Comparison of ENCODE assay signal across 9 cellular contexts in genomic region chr20:44186674-44187053, GRCh38. TPM values are rescaled to one million over a fixed set of nuclear protein-coding genes. Genes with fewer than 3 reads are reported as not detected.
DNase-seq lines count a peak whose midpoint lies in the region.
"Had no signal": no experiment of that assay in that cellular context is flagged by ENCODE, and none has a peak within 500 bp of the region (broad histone marks: within the 10 kb centered on the region; RNA-seq: fewer than 3 reads in every experiment).

No MANE protein-coding gene starts in this region.

- H4K5ac ChIP-seq in mesendoderm (ENCODE audit: low read length): no peak overlapping the region

- H3K79me2 ChIP-seq in mesendoderm (ENCODE audit: control insufficient read depth, insufficient read depth, low read length): no peaks in the 10 kb centered on the region

- H3K4me2 ChIP-seq in mesendoderm (ENCODE audit: low read length): peak overlapping the region; percentile 64

- H3K9me3 ChIP-seq in MG63 (no peaks in the 10 kb centered on the region), duodenal mucosa (ENCODE audit: control insufficient read depth in 1 of 2, low read length in 2 of 2) (no peaks in the 10 kb centered on the region), subcutaneous abdominal adipose tissue (ENCODE audit: control insufficient read depth in 5 of 5, low read length in 5 of 5) (no peaks in the 10 kb centered on the region)

- H3K23ac ChIP-seq in mesendoderm (ENCODE audit: low read length): no peak overlapping the region

- peaks cover 3% of the 10 kb centered on the region for H3K79me1 ChIP-seq in mesendoderm (ENCODE audit: low read length)

- no peak overlapping the region for H4K8ac ChIP-seq in mesendoderm (ENCODE audit: low read depth, low read length)

- H3K27me3 ChIP-seq in MG63: no peaks in the 10 kb centered on the region
- H3K27me3 ChIP-seq in duodenal mucosa (ENCODE audit: control insufficient read depth in 1 of 2, insufficient read depth in 2 of 2, low read length in 2 of 2): peaks cover 4 to 6% of the 10 kb centered on the region in 2 donors
- H3K27me3 ChIP-seq in mesendoderm (ENCODE audit: insufficient read depth, low read length, poor library complexity): no peaks in the 10 kb centered on the region
- peaks cover 3 to 23% (median 11%) of the 10 kb centered on the region in 5 donors for H3K27me3 ChIP-seq in subcutaneous abdominal adipose tissue (ENCODE audit: control insufficient read depth in 5 of 5, insufficient read depth in 4 of 5, low read length in 5 of 5)

- H3K4ac ChIP-seq in mesendoderm (ENCODE audit: low read depth, low read length): peak overlapping the region; percentile 65

- no peak overlapping the region for H2BK15ac ChIP-seq in mesendoderm (replicated peaks; ENCODE audit: low read depth)

- H2AK5ac ChIP-seq in mesendoderm (ENCODE audit: low read length): no peak overlapping the region

- H2BK120ac ChIP-seq in mesendoderm (ENCODE audit: low read depth, low read length): no peak overlapping the region

- H3K27ac ChIP-seq in duodenal mucosa (ENCODE audit: low read depth, low read length): peak overlapping the region; percentile 13
- H3K27ac ChIP-seq in mesendoderm (ENCODE audit: low read depth, low read length): peak overlapping the region; percentile 89
- H3K27ac ChIP-seq in subcutaneous abdominal adipose tissue (ENCODE audit: low read depth, low read length): no peak overlapping the region

- DNase-seq in MG63 (peak; percentile 31), mesendoderm (no peak), NK-92 (lab: John Stamatoyannopoulos, UW; ENCODE audit: unreplicated experiment) (no peak), NCI-H774 (lab: John Stamatoyannopoulos, UW) (no peak), NCI-H82 (lab: John Stamatoyannopoulos, UW) (no peak)
- no peak for DNase-seq in activated naive CD4-positive, alpha-beta T cell treated with Interleukin-2 at 50 U/mL for 16 hours
- DNase-seq: stimulated activated CD4-positive, alpha-beta T cell treated with anti-CD3 and anti-CD28 coated beads, Interleukin-2, amount 100 ng/mL, for 48 hours had no signal

- H3K18ac ChIP-seq in mesendoderm (ENCODE audit: low read length): peak overlapping the region; percentile 16

- peak overlapping the region; percentile 84 for H3K56ac ChIP-seq in mesendoderm (ENCODE audit: low read length)

- H2BK5ac ChIP-seq in mesendoderm (ENCODE audit: low read length): no peak overlapping the region

- no CpG with 5 or more reads among the region's 14 CpGs for WGBS in mesendoderm (ENCODE audit: extremely low coverage, insufficient coverage, low lambda C conversion rate)

- H3K36me3 ChIP-seq in MG63: no peaks in the 10 kb centered on the region
- no peaks in the 10 kb centered on the region for H3K36me3 ChIP-seq in duodenal mucosa (ENCODE audit: control insufficient read depth in 1 of 2, insufficient read depth in 2 of 2, low read length in 2 of 2)
- no peaks in the 10 kb centered on the region for H3K36me3 ChIP-seq in mesendoderm (ENCODE audit: control insufficient read depth, insufficient read depth, low read length)
- no peaks in the 10 kb centered on the region for H3K36me3 ChIP-seq in subcutaneous abdominal adipose tissue (ENCODE audit: control insufficient read depth in 5 of 5, insufficient read depth in 5 of 5, low read length in 5 of 5)

- H3K4me1 ChIP-seq in duodenal mucosa (ENCODE audit: control insufficient read depth in 1 of 2, insufficient read depth in 2 of 2, low read length in 2 of 2): peaks cover 4 to 6% of the 10 kb centered on the region in 2 donors
- H3K4me1 ChIP-seq in mesendoderm (ENCODE audit: control insufficient read depth, low read depth, low read length): peaks cover under 1% of the 10 kb centered on the region
- H3K4me1 ChIP-seq in subcutaneous abdominal adipose tissue (ENCODE audit: control insufficient read depth in 5 of 5, insufficient read depth in 5 of 5, low read length in 5 of 5): peaks cover 8 to 33% (median 27%) of the 10 kb centered on the region in 5 donors

- H3K9ac ChIP-seq in duodenal mucosa (ENCODE audit: low read depth in 1 of 2, low read length in 2 of 2): peak overlapping the region; percentile 47 to 49
- H3K9ac ChIP-seq in mesendoderm (ENCODE audit: low read length): peak overlapping the region; percentile 73
- H3K9ac ChIP-seq in subcutaneous abdominal adipose tissue (ENCODE audit: low read length in 5 of 5): peak overlapping the region in 4 of 5 donors; percentile 33 to 65 (median 64)

- H3K4me3 ChIP-seq in MG63 (peak overlapping the region; percentile 55), duodenal mucosa (ENCODE audit: low read depth in 1 of 2, low read length in 2 of 2) (peak overlapping the region; percentile 66 to 72), mesendoderm (ENCODE audit: low read length) (peak overlapping the region; percentile 8), subcutaneous abdominal adipose tissue (ENCODE audit: low read depth in 1 of 5, low read length in 5 of 5) (peak overlapping the region in 4 of 5 donors; percentile 17 to 61 (median 48))

RNA-seq across cellular contexts. Expression of gene JPH2, which starts 0.3 kb away (rescaled TPM):
- total RNA-seq in MG63 (2014; rRNA removed; shearing (Covaris generic); ENCODE audit: low replicate concordance): 6.5 and 9.9 TPM in 2 replicates
- 2.3 TPM for polyA plus RNA-seq in mesendoderm (2013, experiment 1 of 2)
- polyA plus RNA-seq in mesendoderm (2013, experiment 2 of 2): 2.3 TPM

RNA-seq across cellular contexts. Expression of gene OSER1, which starts 23.9 kb away (rescaled TPM):
- total RNA-seq in MG63 (2014; rRNA removed; shearing (Covaris generic); ENCODE audit: low replicate concordance): 67.5 and 81.1 TPM in 2 replicates
- polyA plus RNA-seq in mesendoderm (2013, experiment 1 of 2): 27.3 TPM
- polyA plus RNA-seq in mesendoderm (2013, experiment 2 of 2): 27.4 TPM

Comparison
In these comparisons a context has a peak if more than half of its experiments do, and no peak if none do; other contexts are left out.
1. H3K4me3 ChIP-seq: peak in every context shown above with its lines; median percentile 69 in duodenal mucosa; 55 in MG63; 48 in subcutaneous abdominal adipose tissue; 8 in mesendoderm.